Comparison of ENCODE assay signal across 8 cellular contexts in the genomic region with DNA sequence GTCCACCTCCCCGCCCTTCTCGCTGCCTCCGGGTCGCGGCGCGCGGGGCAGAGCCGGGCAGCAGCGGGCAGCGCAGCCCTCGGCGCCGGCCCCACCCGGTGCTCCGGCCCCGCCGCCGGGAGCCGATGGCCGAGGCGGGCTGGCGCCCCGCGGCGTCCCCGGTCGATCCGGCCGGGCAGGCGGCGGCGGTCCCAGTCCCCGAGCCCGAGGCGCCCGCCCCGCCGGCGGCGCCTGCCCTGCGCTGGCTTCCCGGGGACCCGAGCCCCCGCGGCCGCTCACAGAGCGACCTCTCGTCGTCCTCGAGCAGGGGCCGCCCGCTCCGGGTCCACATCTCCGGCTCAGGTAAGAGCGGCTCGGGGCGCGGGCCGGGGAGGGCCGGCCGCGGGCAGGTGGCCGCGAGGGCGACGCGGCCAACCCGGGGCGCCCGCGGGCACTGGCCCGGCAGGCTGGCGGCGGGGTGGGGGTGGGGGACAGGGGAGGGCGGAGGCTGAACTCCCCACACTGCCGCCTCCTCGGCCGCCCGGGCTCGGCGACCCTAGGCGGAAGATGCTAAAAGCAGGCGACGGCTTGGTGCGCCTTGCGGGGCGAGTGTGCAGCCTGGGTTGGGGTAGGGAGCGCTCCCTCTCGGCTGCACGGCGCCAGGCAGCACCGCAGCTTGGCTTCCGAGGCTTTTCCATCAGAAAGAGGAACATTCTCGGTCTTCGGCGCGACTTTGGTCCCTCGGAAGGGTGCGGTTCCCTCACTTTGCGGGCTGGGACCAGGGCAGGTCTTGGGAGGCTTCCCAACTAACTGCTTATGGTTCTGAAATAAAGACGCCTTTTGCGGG. TPM values are rescaled to one million over a fixed set of nuclear protein-coding genes. Genes with fewer than 3 reads are reported as not detected.
A peak's percentile ranks its signal among the peaks of the same experiment; 100 is the strongest.
DNase-seq lines count a peak whose midpoint lies in the region; ATAC-seq and TF ChIP-seq lines count a peak whose summit lies in the region.

No MANE protein-coding gene starts in this region.

- H3K36me3 ChIP-seq in ACC112 (ENCODE audit: insufficient read depth, low read length) (no peaks in the 10 kb centered on the region), NT2/D1 (ENCODE audit: insufficient read depth, insufficient read length, low read length) (no peaks in the 10 kb centered on the region)

- DNase-seq in NT2/D1 (ENCODE audit: low read depth, low spot score): peak; percentile 44
- peak; percentile 41 for DNase-seq in activated T-cell treated with anti-CD3 and anti-CD28 coated beads for 4 hours
- DNase-seq in erythroblast (lab: John Stamatoyannopoulos, UW): peak; percentile 54 to 60
- peak; percentile 69 for DNase-seq in mucosa of gallbladder (ENCODE audit: low spot score)
- DNase-seq in stimulated activated naive CD4-positive, alpha-beta T cell (lab: John Stamatoyannopoulos, UW): peak; percentile 20 to 62 (median 42)

- H3K9me3 ChIP-seq in NT2/D1 (ENCODE audit: insufficient read depth, low read length): no peaks in the 10 kb centered on the region

- peak overlapping the region; percentile 52 for H2AFZ ChIP-seq in ACC112 (ENCODE audit: low read length, unreplicated experiment)

- no peak for TF ChIP-seq POLR2A in erythroblast (IDR thresholded peaks at IDR 0.05; ENCODE audit: low read length)

- ATAC-seq in GM18867 (IDR thresholded peaks at IDR 0.05; ENCODE audit: unreplicated experiment) (peak; percentile 60), HG03103 (IDR thresholded peaks at IDR 0.05; ENCODE audit: low read depth, unreplicated experiment) (peak; percentile 49)

- H3K79me2 ChIP-seq in ACC112 (ENCODE audit: control insufficient read depth, insufficient read depth, low read length, unreplicated experiment): no peaks in the 10 kb centered on the region

- H3K27me3 ChIP-seq in ACC112 (ENCODE audit: insufficient read depth, low read length) (peaks cover 9% of the 10 kb centered on the region; the same call in 1 of the 2 replicates), NT2/D1 (ENCODE audit: insufficient read depth, insufficient read length) (peaks cover 38% of the 10 kb centered on the region)

- H3K9ac ChIP-seq in NT2/D1 (ENCODE audit: insufficient read length, low read depth): peak overlapping the region; percentile 64

- H3K4me3 ChIP-seq in ACC112 (ENCODE audit: low read depth, low read length): peak overlapping the region; percentile 72
- H3K4me3 ChIP-seq in NT2/D1 (ENCODE audit: insufficient read length, low read depth): peak overlapping the region; percentile 49

- no peaks in the 10 kb centered on the region for H3K4me1 ChIP-seq in ACC112 (ENCODE audit: control insufficient read depth, insufficient read depth, low read length, unreplicated experiment)
- peaks cover 8% of the 10 kb centered on the region for H3K4me1 ChIP-seq in NT2/D1 (ENCODE audit: insufficient read depth, insufficient read length)

- H3K27ac ChIP-seq in ACC112 (ENCODE audit: low read depth, low read length): no peak overlapping the region

RNA-seq across cellular contexts. Expression of a gene that starts 25.6 kb away (rescaled TPM):
- total RNA-seq in mucosa of gallbladder: 62.7 TPM
